In the genomic region with DNA sequence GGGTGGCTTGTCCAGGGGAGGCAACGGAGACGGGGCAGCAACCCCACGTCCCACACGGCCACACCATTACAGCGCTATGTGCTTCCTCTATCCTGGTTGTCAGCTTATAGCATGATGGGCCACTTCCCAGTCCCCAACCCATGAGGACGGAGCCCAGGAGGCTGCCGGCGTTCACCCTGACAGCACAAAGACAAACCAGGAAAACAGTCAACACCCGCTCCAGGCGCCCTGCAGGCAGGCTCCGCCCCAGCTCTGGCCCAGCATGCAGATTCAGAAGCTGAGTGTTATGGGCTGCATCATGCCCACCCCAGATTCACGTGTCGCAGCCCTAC, we compare ENCODE assay signal across 18 cellular contexts. TPM values are rescaled to one million over a fixed set of nuclear protein-coding genes. Genes with fewer than 3 reads are reported as not detected.
DNase-seq lines count a peak whose midpoint lies in the region; ATAC-seq, FAIRE-seq and TF ChIP-seq lines count a peak whose summit lies in the region.
"Had no signal": no experiment of that assay in that cellular context is flagged by ENCODE, and none has a peak within 500 bp of the region (broad histone marks: within the 10 kb centered on the region; RNA-seq: fewer than 3 reads in every experiment).

No MANE protein-coding gene starts in this region.

- intact Hi-C loops in K562 (cut with micrococcal nuclease) (loop anchor here (10.0 kb wide), 1 partner anchor 50 kb away; the partner anchor contains the start of gene CRYGN), lower lobe of right lung (cut with DNase I) (no loop called here)

- no TSS peak for BruUV-seq in K562 (replicated peaks; lab: Mats Ljungman, UMichigan)

- H3K18ac ChIP-seq in H9 (ENCODE audit: insufficient read length, low read depth, low read length): no peak overlapping the region

- H2AK5ac ChIP-seq in H9 (ENCODE audit: insufficient read length, low read length): no peak overlapping the region

- no CpG with 5 or more reads among the region's 13 CpGs for WGBS in H9 (ENCODE audit: extremely low coverage, insufficient read length, low lambda C conversion rate)
- 13% methylated on average over 13 of the region's 13 CpGs for WGBS in K562 (ENCODE audit: insufficient coverage, low coverage, missing lambda C conversion rate)

- no peak overlapping the region for H3K23ac ChIP-seq in H9 (ENCODE audit: insufficient read length, low read depth, low read length)

- no peaks in the 10 kb centered on the region for H3K9me3 ChIP-seq in H9 (ENCODE audit: control insufficient read depth, low read depth, low read length)
- peaks cover 9% of the 10 kb centered on the region for H3K9me3 ChIP-seq in K562 (replicated peaks; ENCODE audit: control insufficient read depth, insufficient read depth, low read depth, low read length)
- no peaks in the 10 kb centered on the region for H3K9me3 ChIP-seq in lower lobe of right lung

- TF ChIP-seq EP300 in K562 (IDR thresholded peaks at IDR 0.05; ENCODE audit: low read length): no peak

- H2BK15ac ChIP-seq in H9 (ENCODE audit: low read depth, low read length): no peak overlapping the region

- no peak overlapping the region for H2BK12ac ChIP-seq in H9 (ENCODE audit: insufficient read length, low read depth, low read length)

- CTCF ChIA-PET in K562 (lab: Yijun Ruan, JAX; ENCODE audit: low intra/inter-chr PET ratio): no interaction called here

- TF ChIP-seq POLR2A in K562 (conservative IDR thresholded peaks at IDR 0.05): no peak

- H4K20me1 ChIP-seq in H9 (ENCODE audit: control insufficient read depth, insufficient read depth, insufficient read length): no peaks in the 10 kb centered on the region
- H4K20me1 ChIP-seq in K562 (replicated peaks; ENCODE audit: control insufficient read depth, insufficient read depth, low read length): 0 out of 2 replicates have a peak, but pooled peaks cover 5% of the 10 kb centered on the region

- no peak overlapping the region for H4K91ac ChIP-seq in H9 (ENCODE audit: insufficient read length, low read depth, low read length)

- POLR2A ChIA-PET in K562 (lab: Yijun Ruan, JAX): interaction anchor here (1.6 kb wide), 1 partner anchor 10 kb away, joined by 5 read pairs; no protein-coding TSS in a partner anchor

- H3K4me2 ChIP-seq in H9 (ENCODE audit: insufficient read depth, insufficient read length, low read length) (no peak overlapping the region), K562 (ENCODE audit: insufficient read depth, low read length) (peak overlapping the region; percentile 56)

- no peak overlapping the region for H3K4me3 ChIP-seq in K562
- H3K4me3 ChIP-seq in lower lobe of right lung: no peak overlapping the region
- H3K4me3 ChIP-seq: GM23248, SK-N-MC had no signal

- in situ Hi-C loops in K562 (cut with MboI): no loop called here

- TF ChIP-seq CTCF in H9 (conservative IDR thresholded peaks at IDR 0.05) (no peak), K562 (IDR thresholded peaks at IDR 0.05 in 2 of 3, conservative IDR thresholded peaks at IDR 0.05 in 1 of 3; ENCODE audit: insufficient read depth in 2 of 3, low read depth in 1 of 3, low read length in 3 of 3) (no peak), lower lobe of right lung (IDR thresholded peaks at IDR 0.05) (no peak)

- H3K4ac ChIP-seq in H9 (ENCODE audit: low read depth, low read length): no peak overlapping the region

- no peaks in the 10 kb centered on the region for H3K79me1 ChIP-seq in H9 (ENCODE audit: insufficient read depth, low read depth, low read length, poor library complexity, severe bottlenecking)

- FAIRE-seq in K562 (lab: Jason Lieb, UNC): no peak

- H4K5ac ChIP-seq in H9 (ENCODE audit: insufficient read length, low read depth, low read length): no peak overlapping the region

- DNase-seq in CD1c-positive myeloid dendritic cell (ENCODE audit: extremely low spot score) (peak; percentile 15), H9 (no peak), K562 (ENCODE audit: extremely low read depth in 1 of 4, low spot score in 3 of 4) (peak; percentile 73 to 81 (median 76)), lower lobe of right lung (peak; percentile 30), hippocampal formation (lab: John Stamatoyannopoulos, UW) (no peak)
- DNase-seq: GDM1, GM23248, MM.1S, NCI-H1092 treated with DMSO at 0.1 percent for 48 hours, NCI-H146, NCI-H2081 treated with DMSO at 0.1 percent for 48 hours, SHP77 had no signal

- no peak overlapping the region for H2BK120ac ChIP-seq in H9 (ENCODE audit: low read depth, low read length, poor library complexity, severe bottlenecking)

- no peaks in the 10 kb centered on the region for H3K36me3 ChIP-seq in K562 (ENCODE audit: control insufficient read depth, insufficient read depth, low read length)
- no peaks in the 10 kb centered on the region for H3K36me3 ChIP-seq in lower lobe of right lung

- H3K79me2 ChIP-seq in H9 (ENCODE audit: insufficient read depth, low read length): no peaks in the 10 kb centered on the region
- H3K79me2 ChIP-seq in K562 (ENCODE audit: control insufficient read depth, insufficient read depth, low read length): no peaks in the 10 kb centered on the region

- H2BK5ac ChIP-seq in H9 (ENCODE audit: insufficient read length, low read length): no peak overlapping the region

- H3K56ac ChIP-seq in H9 (ENCODE audit: insufficient read length, low read depth, low read length): no peak overlapping the region

- no peaks in the 10 kb centered on the region for H3K23me2 ChIP-seq in H9 (ENCODE audit: insufficient read length, low read depth, low read length, poor library complexity, severe bottlenecking)

- H3K9ac ChIP-seq in H9 (ENCODE audit: extremely low read depth, insufficient read length, low read length): no peak overlapping the region
- H3K9ac ChIP-seq in K562 (ENCODE audit: insufficient read depth in 1 of 2, low read depth in 2 of 2, low read length in 2 of 2): peak overlapping the region; percentile 9 to 76; a peak in 3 of 4 replicates
- H3K9ac ChIP-seq: GM23248 had no signal

- H2AFZ ChIP-seq in H9 (ENCODE audit: low read length): no peak overlapping the region
- H2AFZ ChIP-seq in K562 (ENCODE audit: low read depth, low read length): peak overlapping the region; percentile 79
- H2AFZ ChIP-seq: GM23248 had no signal

- no peak for TF ChIP-seq RAD21 in K562 (CRISPR knock-in tag; conservative IDR thresholded peaks at IDR 0.05 in 1 of 2, IDR thresholded peaks at IDR 0.05 in 1 of 2)

- no peak overlapping the region for H3K4me3 Mint-ChIP-seq in H9

- no peaks in the 10 kb centered on the region for H3K9me3 Mint-ChIP-seq in H9

- H2BK20ac ChIP-seq in H9 (ENCODE audit: low read depth, low read length, poor library complexity, severe bottlenecking): no peak overlapping the region

- H3K27me3 ChIP-seq in H9 (ENCODE audit: insufficient read depth, low read length): no peaks in the 10 kb centered on the region
- peaks cover 0 to 22% of the 10 kb centered on the region in 2 experiments; a peak in 3 of 5 replicates for H3K27me3 ChIP-seq in K562 (ENCODE audit: control insufficient read depth in 2 of 2, insufficient read depth in 2 of 2, low read length in 2 of 2)
- no peaks in the 10 kb centered on the region for H3K27me3 ChIP-seq in lower lobe of right lung (ENCODE audit: low read depth)

- no peak overlapping the region for H4K8ac ChIP-seq in H9 (replicated peaks; ENCODE audit: insufficient read length, low read depth, low read length)

- peaks cover 4% of the 10 kb centered on the region for H3K9me1 ChIP-seq in K562 (ENCODE audit: control insufficient read depth, insufficient read depth, low read length)

- peaks cover 8 to 10% (median 9%) of the 10 kb centered on the region in 3 experiments for H3K36me3 Mint-ChIP-seq in H9 (ENCODE audit: insufficient read depth in 1 of 3, low read depth in 3 of 3)

- no peaks in the 10 kb centered on the region; the same call in 1 of the 2 replicates for H3K27me3 Mint-ChIP-seq in H9 (ENCODE audit: low read depth)

- no peak overlapping the region for H3K14ac ChIP-seq in H9 (ENCODE audit: insufficient read depth, low read length)

- no peaks in the 10 kb centered on the region for H3K4me1 ChIP-seq in H9 (ENCODE audit: insufficient read depth, low read length)
- peaks cover 43 to 80% of the 10 kb centered on the region in 2 experiments for H3K4me1 ChIP-seq in K562 (replicated peaks in 1 of 2; ENCODE audit: control insufficient read depth in 2 of 2, insufficient read depth in 2 of 2, low read length in 2 of 2)
- H3K4me1 ChIP-seq in lower lobe of right lung: no peaks in the 10 kb centered on the region

- no peak overlapping the region for H3T11ph ChIP-seq in H9 (ENCODE audit: low read length)

- peak overlapping the region; percentile 1 to 71 (median 68); a peak in 2 of 7 replicates for H3K27ac Mint-ChIP-seq in H9

- H3K27ac ChIP-seq in H9 (ENCODE audit: insufficient read length, low read depth, low read length) (no peak overlapping the region), K562 (ENCODE audit: extremely low read depth, low read depth, low read length) (peak overlapping the region; percentile 69), lower lobe of right lung (no peak overlapping the region)
- H3K27ac ChIP-seq: C4-2B, GM23248, SK-N-MC had no signal

- peaks cover 6 to 45% of the 10 kb centered on the region in 2 experiments for H3K4me1 Mint-ChIP-seq in H9

- ATAC-seq in K562: peak; percentile 66
- no peak for ATAC-seq in lower lobe of right lung
- no peak for ATAC-seq in HG02678 (IDR thresholded peaks at IDR 0.05; ENCODE audit: unreplicated experiment)
- no peak for ATAC-seq in HG03039 (IDR thresholded peaks at IDR 0.05; ENCODE audit: unreplicated experiment)

RNA-seq across cellular contexts. Expression of gene WDR86, which starts 14.8 kb away (rescaled TPM):
- 8.1 and 9.4 TPM in 2 replicates for total RNA-seq in H9 (2021)
- 0.32 TPM in 1 of 2 replicates, not detected in the other for total RNA-seq in K562 (2011; cell fraction: chromatin; rRNA removed; ENCODE audit: low replicate concordance)
- total RNA-seq in K562 (2011; cell fraction: nucleolus; rRNA removed): not detected in 2 replicates
- not detected in 2 replicates for total RNA-seq in K562 (2011; cell fraction: nucleoplasm; rRNA removed)
- total RNA-seq in K562 (2014; rRNA removed): 0.08 TPM in 1 of 2 replicates, not detected in the other
- not detected in 2 replicates for total RNA-seq in K562 (2014; rRNA removed; fragmentation: Illumina TruSeq; extraction: Trizol)
- total RNA-seq in K562 (2015; rRNA removed; fragmentation: Illumina TruSeq; extraction: Trizol): not detected in 2 replicates
- 0.09 TPM in 1 of 2 replicates, not detected in the other for total RNA-seq in K562 (2021)
- not detected in 2 replicates for polyA plus RNA-seq in K562 (2011; rRNA removed)
- polyA plus RNA-seq in K562 (2011; cell fraction: cytosol; rRNA removed): 0.04 TPM in 1 of 2 replicates, not detected in the other
- 0.11 and 0.31 TPM in 2 replicates for polyA plus RNA-seq in K562 (2011; cell fraction: nucleus; rRNA removed)
- polyA plus RNA-seq in K562 (2012): 0.21 and 0.39 TPM in 2 replicates
- not detected in 2 replicates for polyA plus RNA-seq in K562 (2014; fragmentation: Illumina TruSeq; extraction: Trizol)
- not detected for polyA plus RNA-seq in K562 (2014; fragmentation: Nextera tagmentation; extraction: Ambion mirVana)
- polyA plus RNA-seq in K562 (2014; rRNA removed): 0.05 and 0.24 TPM in 2 replicates
- polyA minus RNA-seq in K562 (2011; rRNA and poly(A)+ RNA removed): not detected in 2 replicates
- polyA minus RNA-seq in K562 (2011; cell fraction: cytosol; rRNA and poly(A)+ RNA removed): not detected in 2 replicates
- polyA minus RNA-seq in K562 (2011; cell fraction: nucleus; rRNA and poly(A)+ RNA removed): not detected in 2 replicates
- total RNA-seq in lower lobe of right lung: 4.4 TPM
- total RNA-seq: GM23248, NCI-H460 had no signal
- polyA plus RNA-seq: GM23248 had no signal

RNA-seq across cellular contexts. Expression of gene CRYGN, which starts 44.9 kb away (rescaled TPM):
- total RNA-seq in H9 (2021): 0.79 and 1.8 TPM in 2 replicates
- 0.19 and 0.23 TPM in 2 replicates for total RNA-seq in K562 (2011; cell fraction: chromatin; rRNA removed; ENCODE audit: low replicate concordance)
- total RNA-seq in K562 (2011; cell fraction: nucleolus; rRNA removed): not detected in 2 replicates
- not detected in 2 replicates for total RNA-seq in K562 (2011; cell fraction: nucleoplasm; rRNA removed)
- total RNA-seq in K562 (2014; rRNA removed): not detected in 2 replicates
- not detected in 2 replicates for total RNA-seq in K562 (2014; rRNA removed; fragmentation: Illumina TruSeq; extraction: Trizol)
- not detected in 2 replicates for total RNA-seq in K562 (2015; rRNA removed; fragmentation: Illumina TruSeq; extraction: Trizol)
- total RNA-seq in K562 (2021): not detected in 2 replicates
- not detected in 2 replicates for polyA plus RNA-seq in K562 (2011; rRNA removed)
- not detected in 2 replicates for polyA plus RNA-seq in K562 (2011; cell fraction: cytosol; rRNA removed)
- 0.09 TPM in 1 of 2 replicates, not detected in the other for polyA plus RNA-seq in K562 (2011; cell fraction: nucleus; rRNA removed)
- polyA plus RNA-seq in K562 (2012): not detected in 2 replicates
- not detected in 2 replicates for polyA plus RNA-seq in K562 (2014; fragmentation: Illumina TruSeq; extraction: Trizol)
- polyA plus RNA-seq in K562 (2014; fragmentation: Nextera tagmentation; extraction: Ambion mirVana): not detected
- polyA plus RNA-seq in K562 (2014; rRNA removed): not detected in 2 replicates
- polyA minus RNA-seq in K562 (2011; rRNA and poly(A)+ RNA removed): not detected in 2 replicates
- polyA minus RNA-seq in K562 (2011; cell fraction: cytosol; rRNA and poly(A)+ RNA removed): not detected in 2 replicates
- not detected in 2 replicates for polyA minus RNA-seq in K562 (2011; cell fraction: nucleus; rRNA and poly(A)+ RNA removed)
- not detected for total RNA-seq in lower lobe of right lung
- total RNA-seq: GM23248, LHCN-M2 had no signal
- polyA plus RNA-seq: GM23248 had no signal

RNA-seq across cellular contexts. Expression of gene NUB1, which starts 53.4 kb away (rescaled TPM):
- total RNA-seq in H9 (2021) (45.8 and 48.5 TPM in 2 replicates), K562 (2014; rRNA removed) (67.8 and 89.7 TPM in 2 replicates), K562 (2014; rRNA removed; fragmentation: Illumina TruSeq; extraction: Trizol) (75.8 and 103 TPM in 2 replicates), K562 (2015; rRNA removed; fragmentation: Illumina TruSeq; extraction: Trizol) (101 and 114 TPM in 2 replicates), K562 (2021) (55.3 and 58.0 TPM in 2 replicates), lower lobe of right lung (53.7 TPM)
- 62.3 and 136 TPM in 2 replicates for total RNA-seq in K562 (2011; cell fraction: chromatin; rRNA removed; ENCODE audit: low replicate concordance)
- total RNA-seq in K562 (2011; cell fraction: nucleolus; rRNA removed): 36.0 and 40.3 TPM in 2 replicates
- 73.5 and 98.2 TPM in 2 replicates for total RNA-seq in K562 (2011; cell fraction: nucleoplasm; rRNA removed)
- polyA plus RNA-seq in K562 (2011; rRNA removed) (57.8 and 85.2 TPM in 2 replicates), K562 (2014; fragmentation: Illumina TruSeq; extraction: Trizol) (86.5 and 159 TPM in 2 replicates), K562 (2014; fragmentation: Nextera tagmentation; extraction: Ambion mirVana) (10 to 100 TPM; 43.2 to 63.4 TPM), K562 (2014; rRNA removed) (81.6 and 99.3 TPM in 2 replicates)
- polyA plus RNA-seq in K562 (2011; cell fraction: cytosol; rRNA removed): 52.6 and 53.7 TPM in 2 replicates
- polyA plus RNA-seq in K562 (2011; cell fraction: nucleus; rRNA removed): 57.7 and 63.4 TPM in 2 replicates
- 81.3 and 105 TPM in 2 replicates for polyA plus RNA-seq in K562 (2012)
- 47.7 and 54.1 TPM in 2 replicates for polyA minus RNA-seq in K562 (2011; rRNA and poly(A)+ RNA removed)
- 25.1 and 34.5 TPM in 2 replicates for polyA minus RNA-seq in K562 (2011; cell fraction: cytosol; rRNA and poly(A)+ RNA removed)
- polyA minus RNA-seq in K562 (2011; cell fraction: nucleus; rRNA and poly(A)+ RNA removed): 26.9 and 36.3 TPM in 2 replicates

Comparison
In these comparisons a context has a peak if more than half of its experiments do, and no peak if none do; other contexts are left out.
1. DNase-seq: peak in CD1c-positive myeloid dendritic cell (single experiment), K562 (4 of 4) and lower lobe of right lung (single experiment); none in H9 (single experiment) and hippocampal formation (0 of 2).